In the genomic region with DNA sequence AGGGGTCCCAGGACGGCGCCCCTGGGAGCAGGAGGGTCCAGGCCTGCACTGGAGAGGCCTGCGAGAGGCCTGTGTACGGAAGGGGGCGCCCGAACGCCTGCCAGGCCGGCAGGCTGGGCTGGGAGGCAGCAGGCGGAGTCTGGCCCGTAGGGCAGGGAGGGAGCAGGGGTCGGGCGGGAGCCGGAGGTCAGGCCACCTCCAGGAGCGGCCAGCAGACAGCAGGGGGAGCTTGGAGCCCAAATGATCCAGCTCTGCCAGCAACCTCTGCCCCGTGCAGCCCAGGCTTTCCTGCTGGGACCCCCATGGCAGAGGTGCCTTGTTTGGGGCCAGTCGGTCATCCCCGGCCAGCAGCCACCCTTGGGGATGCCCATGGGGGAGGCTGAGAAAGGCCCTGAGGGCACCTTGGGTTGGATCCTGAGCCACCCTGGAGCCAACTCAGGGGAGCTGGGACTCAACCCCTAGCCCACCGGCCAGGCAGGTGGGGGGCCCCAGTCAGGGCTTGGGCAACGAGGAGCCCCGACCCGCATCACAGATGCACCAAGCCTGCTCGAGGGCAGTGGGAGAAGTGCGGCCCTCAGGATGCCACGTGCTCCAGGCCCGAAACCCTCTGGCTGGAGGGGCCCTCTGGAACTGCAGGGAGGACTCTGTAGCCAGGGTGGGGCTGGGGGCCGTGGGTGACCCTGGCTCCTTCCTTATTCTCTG, we compare ENCODE assay signal across 1 cellular context.
TF ChIP-seq lines count a peak whose summit lies in the region.

No MANE protein-coding gene starts in this region.

TF ChIP-seq in H1, 55 proteins besides CTCF, POLR2A, EP300 and RAD21 (continued from another document):
- TF ChIP-seq EZH2 (IDR thresholded peaks at IDR 0.05; ENCODE audit: low read depth, low read length, severe bottlenecking): no peak
- TF ChIP-seq GABPA (IDR thresholded peaks at IDR 0.05; ENCODE audit: borderline replicate concordance, insufficient read depth, low read length): peak; percentile 82; the same call in 1 of the 2 replicates
- TF ChIP-seq SRF (IDR thresholded peaks at IDR 0.05; ENCODE audit: low read depth, low read length): peak; percentile 34; the same call in 1 of the 2 replicates
- TF ChIP-seq CHD2 (IDR thresholded peaks at IDR 0.05; ENCODE audit: low read length): 0 out of 2 replicates have a peak, but pooled peaks have one; percentile 21
- no peak for TF ChIP-seq RBBP5 (IDR thresholded peaks at IDR 0.05; ENCODE audit: borderline replicate concordance, low read depth, low read length)
- TF ChIP-seq TEAD4 (IDR thresholded peaks at IDR 0.05; ENCODE audit: low read depth, low read length): no peak
- TF ChIP-seq POLR2AphosphoS5 (IDR thresholded peaks at IDR 0.05; ENCODE audit: low read depth, low read length): no peak
- no peak for TF ChIP-seq CBX8 (IDR thresholded peaks at IDR 0.05; ENCODE audit: borderline replicate concordance, low read depth, low read length)
- no peak for TF ChIP-seq GTF2F1 (IDR thresholded peaks at IDR 0.05; ENCODE audit: borderline replicate concordance, low read depth, low read length)
- peak; percentile 64 for TF ChIP-seq TAF7 (optimal IDR thresholded peaks at IDR 0.05; ENCODE audit: borderline replicate concordance, low read depth, low read length)
- TF ChIP-seq JUN (IDR thresholded peaks at IDR 0.05; ENCODE audit: low read depth, low read length): no peak
- no peak for TF ChIP-seq SP1 (IDR thresholded peaks at IDR 0.05; ENCODE audit: low read depth, low read length)
- TF ChIP-seq CHD7 (IDR thresholded peaks at IDR 0.05; ENCODE audit: insufficient replicate concordance, low read length): no peak
- TF ChIP-seq BCL11A (IDR thresholded peaks at IDR 0.05; ENCODE audit: low read depth in 2 of 2, low read length in 2 of 2): no peak
- no peak for TF ChIP-seq SUZ12 (IDR thresholded peaks at IDR 0.05; ENCODE audit: low read length)
- TF ChIP-seq SIRT6 (IDR thresholded peaks at IDR 0.05; ENCODE audit: low read length): no peak
- 0 out of 4 replicates have a peak, but pooled peaks of 1 of the 2 experiments have one; percentile 30 for TF ChIP-seq SIN3A (conservative IDR thresholded peaks at IDR 0.05 in 1 of 2, IDR thresholded peaks at IDR 0.05 in 1 of 2; ENCODE audit: low read depth in 1 of 2, low read length in 2 of 2)
- no peak for TF ChIP-seq CBX5 (IDR thresholded peaks at IDR 0.05; ENCODE audit: low read depth, low read length)
- 0 out of 4 replicates have a peak, but pooled peaks of 1 of the 2 experiments have one; percentile 20 for TF ChIP-seq HDAC2 (IDR thresholded peaks at IDR 0.05; ENCODE audit: borderline replicate concordance in 1 of 2, low read depth in 2 of 2, low read length in 2 of 2)
- no peak for TF ChIP-seq RNF2 (IDR thresholded peaks at IDR 0.05; ENCODE audit: borderline replicate concordance, low read depth, low read length, missing control alignments, poor library complexity, severe bottlenecking)
- TF ChIP-seq TCF12 (IDR thresholded peaks at IDR 0.05; ENCODE audit: low read depth, low read length): no peak
- TF ChIP-seq TBP (IDR thresholded peaks at IDR 0.05; ENCODE audit: low read depth, low read length): no peak
- TF ChIP-seq MAFK (IDR thresholded peaks at IDR 0.05; ENCODE audit: low read depth, low read length): no peak
- TF ChIP-seq CTBP2 (IDR thresholded peaks at IDR 0.05; ENCODE audit: borderline replicate concordance, insufficient read depth, insufficient read length, low read length): no peak
- TF ChIP-seq USF2 (IDR thresholded peaks at IDR 0.05; ENCODE audit: low read length): no peak
- no peak for TF ChIP-seq KDM5A (IDR thresholded peaks at IDR 0.05; ENCODE audit: low read length)
- 0 out of 2 replicates have a peak, but pooled peaks have one; percentile 10 for TF ChIP-seq JUND (IDR thresholded peaks at IDR 0.05; ENCODE audit: low read length)
- TF ChIP-seq, protein P1, sequence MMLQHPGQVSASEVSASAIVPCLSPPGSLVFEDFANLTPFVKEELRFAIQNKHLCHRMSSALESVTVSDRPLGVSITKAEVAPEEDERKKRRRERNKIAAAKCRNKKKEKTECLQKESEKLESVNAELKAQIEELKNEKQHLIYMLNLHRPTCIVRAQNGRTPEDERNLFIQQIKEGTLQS (IDR thresholded peaks at IDR 0.05; ENCODE audit: insufficient read depth, low read depth, low read length): peak; percentile 26; the same call in 1 of the 2 replicates
- TF ChIP-seq RXRA (IDR thresholded peaks at IDR 0.05; ENCODE audit: insufficient read depth, low read depth, low read length): 0 out of 2 replicates have a peak, but pooled peaks have one; percentile 43
- TF ChIP-seq EGR1 (IDR thresholded peaks at IDR 0.05; ENCODE audit: borderline replicate concordance, low read depth, low read length): 0 out of 2 replicates have a peak, but pooled peaks have one; percentile 62
- no peak for TF ChIP-seq SP2 (IDR thresholded peaks at IDR 0.05; ENCODE audit: low read length)
- TF ChIP-seq, protein P2, sequence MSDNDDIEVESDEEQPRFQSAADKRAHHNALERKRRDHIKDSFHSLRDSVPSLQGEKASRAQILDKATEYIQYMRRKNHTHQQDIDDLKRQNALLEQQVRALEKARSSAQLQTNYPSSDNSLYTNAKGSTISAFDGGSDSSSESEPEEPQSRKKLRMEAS (IDR thresholded peaks at IDR 0.05): peak; percentile 58; the same call in 1 of the 2 replicates
- TF ChIP-seq NANOG (IDR thresholded peaks at IDR 0.05; ENCODE audit: insufficient read depth, low read depth, low read length, poor library complexity, severe bottlenecking): peak; percentile 33
- no peak for TF ChIP-seq ZNF274 (IDR thresholded peaks at IDR 0.05; ENCODE audit: borderline replicate concordance, extremely low read depth, low read length)
- TF ChIP-seq SP4 (IDR thresholded peaks at IDR 0.05; ENCODE audit: low read length): no peak
- TF ChIP-seq CEBPB (IDR thresholded peaks at IDR 0.05; ENCODE audit: low read depth, low read length): no peak
- TF ChIP-seq YY1 (IDR thresholded peaks at IDR 0.05; ENCODE audit: low read depth, low read length): peak; percentile 67; the same call in 1 of the 2 replicates
- TF ChIP-seq POU5F1 (IDR thresholded peaks at IDR 0.05; ENCODE audit: low read depth, low read length): no peak
- no peak for TF ChIP-seq NRF1 (IDR thresholded peaks at IDR 0.05; ENCODE audit: low read depth, low read length)
- no peak for TF ChIP-seq ASH2L (IDR thresholded peaks at IDR 0.05; ENCODE audit: low read length)
- TF ChIP-seq BACH1 (IDR thresholded peaks at IDR 0.05; ENCODE audit: low read length): no peak
- no peak for TF ChIP-seq HDAC6 (IDR thresholded peaks at IDR 0.05; ENCODE audit: low read depth, low read length)
- no peak for TF ChIP-seq KDM4A (IDR thresholded peaks at IDR 0.05; ENCODE audit: low read depth, low read length, severe bottlenecking)
- no peak for TF ChIP-seq CHD1 (IDR thresholded peaks at IDR 0.05; ENCODE audit: low read depth, low read length)
- no peak for TF ChIP-seq SIX5 (IDR thresholded peaks at IDR 0.05; ENCODE audit: low read depth, low read length)
- TF ChIP-seq PHF8 (conservative IDR thresholded peaks at IDR 0.05; ENCODE audit: low read depth, low read length): no peak
- 0 out of 2 replicates have a peak, but pooled peaks have one; percentile 15 for TF ChIP-seq TAF1 (IDR thresholded peaks at IDR 0.05; ENCODE audit: low read depth, low read length)
- TF ChIP-seq, protein P3, sequence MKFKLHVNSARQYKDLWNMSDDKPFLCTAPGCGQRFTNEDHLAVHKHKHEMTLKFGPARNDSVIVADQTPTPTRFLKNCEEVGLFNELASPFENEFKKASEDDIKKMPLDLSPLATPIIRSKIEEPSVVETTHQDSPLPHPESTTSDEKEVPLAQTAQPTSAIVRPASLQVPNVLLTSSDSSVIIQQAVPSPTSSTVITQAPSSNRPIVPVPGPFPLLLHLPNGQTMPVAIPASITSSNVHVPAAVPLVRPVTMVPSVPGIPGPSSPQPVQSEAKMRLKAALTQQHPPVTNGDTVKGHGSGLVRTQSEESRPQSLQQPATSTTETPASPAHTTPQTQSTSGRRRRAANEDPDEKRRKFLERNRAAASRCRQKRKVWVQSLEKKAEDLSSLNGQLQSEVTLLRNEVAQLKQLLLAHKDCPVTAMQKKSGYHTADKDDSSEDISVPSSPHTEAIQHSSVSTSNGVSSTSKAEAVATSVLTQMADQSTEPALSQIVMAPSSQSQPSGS (IDR thresholded peaks at IDR 0.05; ENCODE audit: low read length): no peak
- no peak for TF ChIP-seq CREB1 (IDR thresholded peaks at IDR 0.05)
- TF ChIP-seq RFX5 (IDR thresholded peaks at IDR 0.05; ENCODE audit: borderline replicate concordance, low read depth, low read length): no peak
- TF ChIP-seq SAP30 (IDR thresholded peaks at IDR 0.05; ENCODE audit: insufficient read depth, insufficient replicate concordance, low read length): no peak
- no peak for TF ChIP-seq BRCA1 (IDR thresholded peaks at IDR 0.05; ENCODE audit: low read depth, low read length)
- TF ChIP-seq, protein P4, sequence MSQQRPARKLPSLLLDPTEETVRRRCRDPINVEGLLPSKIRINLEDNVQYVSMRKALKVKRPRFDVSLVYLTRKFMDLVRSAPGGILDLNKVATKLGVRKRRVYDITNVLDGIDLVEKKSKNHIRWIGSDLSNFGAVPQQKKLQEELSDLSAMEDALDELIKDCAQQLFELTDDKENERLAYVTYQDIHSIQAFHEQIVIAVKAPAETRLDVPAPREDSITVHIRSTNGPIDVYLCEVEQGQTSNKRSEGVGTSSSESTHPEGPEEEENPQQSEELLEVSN (IDR thresholded peaks at IDR 0.05): no peak
- no peak for TF ChIP-seq FOSL1 (IDR thresholded peaks at IDR 0.05; ENCODE audit: insufficient read depth, low read depth, low read length)
